In the genomic region with DNA sequence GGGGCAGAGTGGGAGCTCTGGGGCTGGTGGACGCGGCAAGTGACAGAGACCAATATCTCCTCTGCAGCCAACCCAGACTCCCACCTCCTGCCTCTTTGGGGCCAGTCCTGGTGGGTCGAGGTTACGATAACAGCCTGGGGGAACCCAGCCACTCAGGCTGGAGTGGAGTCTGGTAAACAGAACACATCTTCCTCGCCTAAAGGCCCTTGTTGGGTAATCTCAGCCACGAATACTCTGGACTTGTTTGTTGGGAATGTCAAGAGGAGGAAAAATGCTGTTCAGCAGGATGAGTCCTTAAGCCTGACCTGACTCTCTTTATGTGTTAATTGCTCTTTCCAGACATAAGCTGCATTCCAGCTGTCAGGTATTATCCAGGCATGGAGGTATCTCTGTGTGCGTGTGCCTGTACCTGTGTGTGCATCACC, we compare ENCODE assay signal across 17 cellular contexts. TPM values are rescaled to one million over a fixed set of nuclear protein-coding genes. Genes with fewer than 3 reads are reported as not detected.
"Had no signal": no experiment of that assay in that cellular context is flagged by ENCODE, and none has a peak within 500 bp of the region (broad histone marks: within the 10 kb centered on the region; RNA-seq: fewer than 3 reads in every experiment).

No MANE protein-coding gene starts in this region.

- H3K27me3 ChIP-seq: right lobe of liver, spleen, suprapubic skin had no signal

- H3K4me1 ChIP-seq: prostate gland, right lobe of liver, suprapubic skin had no signal

- H3K4me3 ChIP-seq: prostate gland, right lobe of liver, spleen, suprapubic skin had no signal

- H3K27ac Mint-ChIP-seq: activated CD8-positive, alpha-beta T cell treated with anti-CD3 and anti-CD28 coated beads, Interleukin-2, amount 10 ng/mL, durations not matched to agents 7 days and 5 days had no signal

- DNase-seq: activated CD4-positive, alpha-beta T cell treated with anti-CD3 and anti-CD28 coated beads for 4 hours; activated CD8-positive, alpha-beta memory T cell treated with anti-CD3 and anti-CD28 coated beads, Interleukin-2, amount 50 U/mL, for 48 hours; activated CD8-positive, alpha-beta T cell treated with anti-CD3 and anti-CD28 coated beads, Interleukin-2, amount 10 ng/mL, durations not matched to agents 7 days and 5 days; activated naive CD4-positive, alpha-beta T cell; effector CD4-positive, alpha-beta T cell; hippocampal formation; occipital lobe; spleen; stimulated activated CD4-positive, alpha-beta T cell treated with anti-CD3 and anti-CD28 coated beads, Interleukin-2, amount 100 ng/mL, for 24 hours; stimulated activated naive CD8-positive, alpha-beta T cell treated with anti-CD3 and anti-CD28 coated beads, Interleukin-15, Interleukin-2, amounts not matched to agents 100 U/mL and 50 U/mL, for 24 hours; T1000 had no signal

- H3K4me3 Mint-ChIP-seq: activated CD8-positive, alpha-beta T cell treated with anti-CD3 and anti-CD28 coated beads, Interleukin-2, amount 10 ng/mL, durations not matched to agents 7 days and 5 days; nephron had no signal

- H3K36me3 ChIP-seq: prostate gland, right lobe of liver, spleen, suprapubic skin had no signal

- H3K9me3 Mint-ChIP-seq: nephron had no signal

- H3K9me3 ChIP-seq: prostate gland, right lobe of liver, spleen, suprapubic skin had no signal

- H3K27ac ChIP-seq: prostate gland, right lobe of liver, spleen, suprapubic skin, VCaP had no signal

- ATAC-seq: activated CD8-positive, alpha-beta T cell treated with anti-CD3 and anti-CD28 coated beads, Interleukin-2, amount 10 ng/mL, durations not matched to agents 7 days and 5 days; right lobe of liver; stimulated activated naive CD8-positive, alpha-beta T cell treated with anti-CD3 and anti-CD28 coated beads, Interleukin-15, Interleukin-2, amounts not matched to agents 100 U/mL and 50 U/mL, for 24 hours had no signal

RNA-seq across cellular contexts. Expression of a gene that starts 56.9 kb away (rescaled TPM):
- total RNA-seq: astrocyte, right lobe of liver had no signal
